Comparison of ENCODE assay signal across 21 cellular contexts in genomic region chrX:143472334-143472938, GRCh38. TPM values are rescaled to one million over a fixed set of nuclear protein-coding genes. Genes with fewer than 3 reads are reported as not detected.
DNase-seq lines count a peak whose midpoint lies in the region; FAIRE-seq and TF ChIP-seq lines count a peak whose summit lies in the region.
"Had no signal": no experiment of that assay in that cellular context is flagged by ENCODE, and none has a peak within 500 bp of the region (broad histone marks: within the 10 kb centered on the region; RNA-seq: fewer than 3 reads in every experiment).

No MANE protein-coding gene starts in this region.

- no peaks in the 10 kb centered on the region for H3K27me3 ChIP-seq in esophagus squamous epithelium
- H3K27me3 ChIP-seq: ovary had no signal

- TF ChIP-seq CTCF in kidney (IDR thresholded peaks at IDR 0.05; ENCODE audit: borderline replicate concordance, extremely low read depth, insufficient read depth) (no peak), esophagus squamous epithelium (IDR thresholded peaks at IDR 0.05) (no peak)

- 40 to 64% methylated on average over 1 of the region's 1 CpG for WGBS in esophagus squamous epithelium, 2 donors

- H3K36me3 ChIP-seq in kidney (ENCODE audit: control insufficient read depth in 1 of 2, insufficient read depth in 2 of 2, low read length in 2 of 2) = no peaks in the 10 kb centered on the region
- H3K36me3 ChIP-seq in esophagus squamous epithelium = no peaks in the 10 kb centered on the region
- H3K36me3 ChIP-seq: BLaER1, ovary had no signal

- H3K4me3 ChIP-seq in kidney (ENCODE audit: low read length in 2 of 2) (no peak overlapping the region), esophagus squamous epithelium (no peak overlapping the region)
- H3K4me3 ChIP-seq: BLaER1, ovary had no signal

- no peak overlapping the region for H3K9ac ChIP-seq in kidney (ENCODE audit: low read length in 2 of 2)
- H3K9ac ChIP-seq: BLaER1 had no signal

- intact Hi-C loops in kidney (cut with DNase I) (no loop called here), esophagus squamous epithelium (cut with DNase I) (no loop called here)

- no peak for TF ChIP-seq POLR2A in esophagus squamous epithelium (IDR thresholded peaks at IDR 0.05)

- DNase-seq in ACHN (peak; percentile 48), NCI-H1092 (lab: John Stamatoyannopoulos, UW) (peak; percentile 71), NCI-H748 treated with DMSO at 0.1 percent for 48 hours (lab: John Stamatoyannopoulos, UW) (peak; percentile 48), kidney (no peak), HCEC 1CT (no peak), esophagus squamous epithelium (lab: John Stamatoyannopoulos, UW) (no peak), CD1c-positive myeloid dendritic cell (ENCODE audit: extremely low spot score) (no peak), DMS114 treated with DMSO at 0.1 percent for 48 hours (lab: John Stamatoyannopoulos, UW; ENCODE audit: unreplicated experiment) (no peak)
- DNase-seq: activated CD8-positive, alpha-beta T cell treated with anti-CD3 and anti-CD28 coated beads for 36 hours; amniotic stem cell; Calu3; H7; left colon; MM.1S; NCI-H526; ovary; Right ventricle myocardium superior; substantia nigra had no signal

- H3K27ac ChIP-seq in kidney (ENCODE audit: low read depth in 2 of 2, low read length in 2 of 2) = no peak overlapping the region
- H3K27ac ChIP-seq in esophagus squamous epithelium = no peak overlapping the region
- H3K27ac ChIP-seq: BLaER1, ovary had no signal

- no peaks in the 10 kb centered on the region for H3K4me1 ChIP-seq in kidney (ENCODE audit: control insufficient read depth in 1 of 2, insufficient read depth in 1 of 2, low read depth in 1 of 2, low read length in 2 of 2)
- H3K4me1 ChIP-seq in esophagus squamous epithelium = no peaks in the 10 kb centered on the region
- H3K4me1 ChIP-seq: BLaER1 had no signal

- peak; percentile 51 for FAIRE-seq in kidney (lab: Jason Lieb, UNC)

- no peaks in the 10 kb centered on the region for H3K9me3 ChIP-seq in kidney (ENCODE audit: control insufficient read depth in 1 of 2, low read length in 2 of 2)
- H3K9me3 ChIP-seq in esophagus squamous epithelium = no peaks in the 10 kb centered on the region
- H3K9me3 ChIP-seq: ovary had no signal

- in situ Hi-C loops in ACHN (cut with HindIII; ENCODE audit: low pct_ligation_motif_present, low pct_unique_long_range_greater_than_20kb, low sequenced_read_pairs) = no loop called here

RNA-seq across cellular contexts. Expression of gene SPANXN3, which starts 44.8 kb away (rescaled TPM):
- total RNA-seq in kidney = not detected
- polyA plus RNA-seq in kidney (ENCODE audit: insufficient read depth, low read depth, low replicate concordance) = not detected
- total RNA-seq in esophagus squamous epithelium = not detected
- total RNA-seq: activated CD8-positive, alpha-beta T cell treated with anti-CD3 and anti-CD28 coated beads for 36 hours; Calu3; H7; left colon; ovary; Right ventricle myocardium superior; sciatic nerve; urinary bladder had no signal
- polyA plus RNA-seq: urinary bladder had no signal

Comparison
In these comparisons a context has a peak if more than half of its experiments do, and no peak if none do; other contexts are left out.
1. DNase-seq: peak in ACHN (single experiment), NCI-H1092 (single experiment) and NCI-H748 treated with DMSO at 0.1 percent for 48 hours (single experiment); none in kidney (single experiment), HCEC 1CT (single experiment), esophagus squamous epithelium (single experiment), CD1c-positive myeloid dendritic cell (single experiment) and DMS114 treated with DMSO at 0.1 percent for 48 hours (single experiment).